ENCODE assay signal across 8 cellular contexts in the genomic region with DNA sequence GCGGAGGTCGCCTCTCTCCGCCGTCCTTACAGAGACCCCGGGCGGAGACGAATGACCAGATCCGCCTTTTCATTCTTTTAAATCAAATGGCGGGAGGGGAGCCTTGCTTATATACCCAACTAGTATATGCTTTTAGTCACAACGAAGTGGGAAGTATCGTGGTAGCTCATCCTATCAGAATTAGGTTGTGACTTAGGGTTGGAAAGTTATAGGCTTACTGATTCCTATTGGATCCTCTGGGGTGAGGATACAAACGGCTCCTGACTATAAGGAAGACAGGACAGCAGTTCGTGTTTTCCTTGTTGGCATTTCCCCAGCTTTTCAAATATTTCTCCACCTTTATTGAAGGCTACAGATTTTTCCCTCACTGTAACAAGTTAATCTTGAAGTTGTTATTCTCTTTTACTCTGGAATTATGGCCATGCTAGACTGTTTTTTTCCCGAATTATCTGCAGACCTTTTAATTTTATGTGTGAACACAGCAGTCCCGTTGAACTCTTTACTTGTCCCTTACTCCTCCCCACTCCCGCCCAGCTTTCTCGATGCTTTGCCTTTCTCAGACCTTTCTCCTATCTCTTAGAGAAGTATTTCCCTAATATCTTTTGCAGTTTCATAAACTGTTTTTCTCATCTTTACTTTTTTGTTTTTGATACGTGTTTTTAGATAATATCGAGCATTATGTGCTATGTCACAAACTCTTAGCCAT. TPM values are rescaled to one million over a fixed set of nuclear protein-coding genes. Genes with fewer than 3 reads are reported as not detected.
A peak's percentile ranks its signal among the peaks of the same experiment; 100 is the strongest.
DNase-seq lines count a peak whose midpoint lies in the region; ATAC-seq and TF ChIP-seq lines count a peak whose summit lies in the region.

No MANE protein-coding gene starts in this region.

- H3K79me2 ChIP-seq in HCT116 (ENCODE audit: insufficient read depth, low read length) = peaks cover 34% of the 10 kb centered on the region

- WGBS in adrenal gland, 4 donors = 2 to 6% (median 3%) methylated on average over 12 to 19 of the region's 19 CpGs

- no peaks in the 10 kb centered on the region for H4K20me1 ChIP-seq in HCT116 (ENCODE audit: insufficient read depth)

- peak overlapping the region; percentile 84 for H3K27ac ChIP-seq in HCT116 (ENCODE audit: low read depth, low read length)
- H3K27ac ChIP-seq in adrenal gland = peak overlapping the region; percentile 92 to 98 (median 95)

- POLR2A ChIA-PET in HCT116 (lab: Charles Lee) = interaction anchor here (0.7 kb wide), 1 partner anchor 70 kb away, joined by 3 read pairs; no protein-coding TSS in a partner anchor

- H3K4me1 ChIP-seq in HCT116 (ENCODE audit: control insufficient read depth in 1 of 2, insufficient read depth in 2 of 2, low read length in 2 of 2) (peaks cover 0 to 13% of the 10 kb centered on the region in 2 experiments; a peak in 2 of 4 replicates), adrenal gland (replicated peaks in 1 of 2) (peaks cover 8 to 39% of the 10 kb centered on the region in 2 donors), iPS-15b (ENCODE audit: control insufficient read depth, insufficient read depth, low read length) (no peaks in the 10 kb centered on the region), skeletal muscle satellite cell (ENCODE audit: control insufficient read depth, insufficient read depth, low read length) (peaks cover 17% of the 10 kb centered on the region)

- peak overlapping the region; percentile 92 for H2AFZ ChIP-seq in HCT116 (ENCODE audit: low read depth, low read length, poor library complexity, severe bottlenecking)

- RAD21 ChIA-PET in HCT116 (lab: Charles Lee; ENCODE audit: low non-redundant PET in 1 of 2, low total read pairs in 2 of 2, uncharacterized antibody in 2 of 2, unreplicated experiment in 2 of 2) = interaction anchor here in 1 of 2 experiments (1.2 kb wide), 1 partner anchor 74 kb away, joined by 3 read pairs; no protein-coding TSS in a partner anchor

- H3K9me2 ChIP-seq in HCT116 (ENCODE audit: insufficient read depth) = no peaks in the 10 kb centered on the region

- H3K9ac ChIP-seq in HCT116 (ENCODE audit: low read length) (peak overlapping the region; percentile 88), iPS-15b (ENCODE audit: low read depth, low read length) (peak overlapping the region; percentile 100), skeletal muscle satellite cell (ENCODE audit: low read depth, low read length) (peak overlapping the region; percentile 98)

- no peaks in the 10 kb centered on the region for H3K9me3 ChIP-seq in HCT116 (ENCODE audit: control insufficient read depth in 1 of 2, insufficient read depth in 1 of 2, low read depth in 1 of 2, low read length in 2 of 2)
- no peaks in the 10 kb centered on the region for H3K9me3 ChIP-seq in adrenal gland (replicated peaks in 1 of 3)
- no peaks in the 10 kb centered on the region for H3K9me3 ChIP-seq in iPS-15b (ENCODE audit: control insufficient read depth, insufficient read depth, low read length)
- H3K9me3 ChIP-seq in skeletal muscle satellite cell (replicated peaks; ENCODE audit: low read length) = no peaks in the 10 kb centered on the region

- TF ChIP-seq CTCF in HCT116 (IDR thresholded peaks at IDR 0.05 in 2 of 3, conservative IDR thresholded peaks at IDR 0.05 in 1 of 3; ENCODE audit: borderline replicate concordance in 1 of 3, insufficient read depth in 1 of 3, low read depth in 2 of 3, low read length in 2 of 3) (no peak), adrenal gland (IDR thresholded peaks at IDR 0.05) (no peak)

- H3K4me3 ChIP-seq in HCT116 (replicated peaks in 1 of 2; ENCODE audit: low read depth in 1 of 2, low read length in 2 of 2) (peak overlapping the region; percentile 82 to 91), adrenal gland (peak overlapping the region; percentile 48 to 80 (median 76)), iPS-15b (ENCODE audit: low read depth, low read length) (peak overlapping the region; percentile 99), skeletal muscle satellite cell (ENCODE audit: low read length) (peak overlapping the region; percentile 79)

- H3K27me3 ChIP-seq in HCT116 (ENCODE audit: insufficient read depth, low read length) (no peaks in the 10 kb centered on the region), adrenal gland (no peaks in the 10 kb centered on the region), iPS-15b (ENCODE audit: control insufficient read depth, insufficient read depth, low read length) (no peaks in the 10 kb centered on the region), skeletal muscle satellite cell (ENCODE audit: control insufficient read depth, insufficient read depth, low read length) (no peaks in the 10 kb centered on the region)

- H3K4me2 ChIP-seq in HCT116 (ENCODE audit: low read length) (peak overlapping the region; percentile 85), skeletal muscle satellite cell (ENCODE audit: low read length) (peak overlapping the region; percentile 90)

- intact Hi-C loops in HCT116 (cut with micrococcal nuclease) (no loop called here), adrenal gland (cut with DNase I) (no loop called here)

- CTCF ChIA-PET in HCT116 (lab: Charles Lee) = interaction anchor here (0.5 kb wide), 1 partner anchor 914 kb away, joined by 4 read pairs; no protein-coding TSS in a partner anchor

- BruUV-seq in HCT116 (replicated peaks; lab: Mats Ljungman, UMichigan) = no TSS peak

- TF ChIP-seq RAD21 in HCT116 (IDR thresholded peaks at IDR 0.05; ENCODE audit: low read depth) = no peak

- TF ChIP-seq POLR2A in HCT116 (IDR thresholded peaks at IDR 0.05; ENCODE audit: borderline replicate concordance, extremely low read depth, insufficient read depth, insufficient read length) (no peak), adrenal gland (IDR thresholded peaks at IDR 0.05) (no peak)

- no peaks in the 10 kb centered on the region for H3K36me3 ChIP-seq in HCT116 (ENCODE audit: control insufficient read depth in 1 of 2, insufficient read depth in 2 of 2, low read length in 2 of 2)
- no peaks in the 10 kb centered on the region for H3K36me3 ChIP-seq in adrenal gland (replicated peaks in 1 of 2)
- no peaks in the 10 kb centered on the region for H3K36me3 ChIP-seq in iPS-15b (ENCODE audit: control insufficient read depth, insufficient read depth, low read length)
- no peaks in the 10 kb centered on the region for H3K36me3 ChIP-seq in skeletal muscle satellite cell (ENCODE audit: insufficient read depth, low read length)

- peak; percentile 19 for DNase-seq in NCI-H2029 (lab: John Stamatoyannopoulos, UW)
- DNase-seq in NCI-H2029 treated with DMSO at 0.1 percent for 48 hours (lab: John Stamatoyannopoulos, UW) = no peak
- peak; percentile 46 for DNase-seq in HCT116 (ENCODE audit: low read depth, low spot score)
- peak; percentile 39 for DNase-seq in NAMALWA (ENCODE audit: low spot score)
- DNase-seq in adrenal gland = peak in 1 of 7 donors; percentile 7
- no peak for DNase-seq in NCI-H1436 (lab: John Stamatoyannopoulos, UW)

- ATAC-seq in HCT116 = peak; percentile 59

TF ChIP-seq in HCT116, 20 proteins besides CTCF, POLR2A, EP300 and RAD21:
- TF ChIP-seq EGR1 (IDR thresholded peaks at IDR 0.05; ENCODE audit: low read depth) (no peak), CEBPB (IDR thresholded peaks at IDR 0.05; ENCODE audit: low read depth) (no peak; the same call in 1 of the 2 replicates), SP1 (IDR thresholded peaks at IDR 0.05; ENCODE audit: low read depth) (peak; percentile 5)
TF ChIP-seq in HCT116: peak in this region for 1.

RNA-seq across cellular contexts. Expression of a gene that starts 0.6 kb away (rescaled TPM):
- 11.5 TPM for total RNA-seq in HCT116 (2021; ENCODE audit: unreplicated experiment)
- polyA plus RNA-seq in HCT116 (2012) = 2.4 and 3.5 TPM in 2 replicates
- 10 to 100 TPM in 6 of 8 donors, 1 to 10 TPM in 2; 5.8 to 22.5 (median 17.1) TPM for total RNA-seq in adrenal gland
- 10 to 100 TPM in 1 of 3 donors, 1 to 10 TPM in 2; 7.0 to 12.1 (median 9.4) TPM for polyA plus RNA-seq in adrenal gland
- 14.0 and 17.5 TPM in 2 replicates for total RNA-seq in skeletal muscle satellite cell (2012; rRNA removed)

RNA-seq across cellular contexts. Expression of a gene that starts 0.9 kb away (rescaled TPM):
- total RNA-seq in HCT116 (2021; ENCODE audit: unreplicated experiment) (13.0 TPM), adrenal gland (10 to 100 TPM; 30.8 to 60.9 (median 37.5) TPM)
- polyA plus RNA-seq in HCT116 (2012) = 9.6 and 9.8 TPM in 2 replicates
- polyA plus RNA-seq in adrenal gland = 10 to 100 TPM; 17.9 to 41.0 (median 20.0) TPM
- 19.0 and 28.6 TPM in 2 replicates for total RNA-seq in skeletal muscle satellite cell (2012; rRNA removed)

Comparison
In these comparisons a context has a peak if more than half of its experiments do, and no peak if none do; other contexts are left out.
1. DNase-seq: peak in NCI-H2029 (single experiment), HCT116 (single experiment) and NAMALWA (single experiment); none in NCI-H2029 treated with DMSO at 0.1 percent for 48 hours (single experiment) and NCI-H1436 (single experiment).
2. Peak in every context shown above with its lines, with median percentiles within 50 percentile points of each other: H3K4me3 ChIP-seq and H3K9ac ChIP-seq.